Comparison of ENCODE assay signal across 2 cellular contexts in the genomic region with DNA sequence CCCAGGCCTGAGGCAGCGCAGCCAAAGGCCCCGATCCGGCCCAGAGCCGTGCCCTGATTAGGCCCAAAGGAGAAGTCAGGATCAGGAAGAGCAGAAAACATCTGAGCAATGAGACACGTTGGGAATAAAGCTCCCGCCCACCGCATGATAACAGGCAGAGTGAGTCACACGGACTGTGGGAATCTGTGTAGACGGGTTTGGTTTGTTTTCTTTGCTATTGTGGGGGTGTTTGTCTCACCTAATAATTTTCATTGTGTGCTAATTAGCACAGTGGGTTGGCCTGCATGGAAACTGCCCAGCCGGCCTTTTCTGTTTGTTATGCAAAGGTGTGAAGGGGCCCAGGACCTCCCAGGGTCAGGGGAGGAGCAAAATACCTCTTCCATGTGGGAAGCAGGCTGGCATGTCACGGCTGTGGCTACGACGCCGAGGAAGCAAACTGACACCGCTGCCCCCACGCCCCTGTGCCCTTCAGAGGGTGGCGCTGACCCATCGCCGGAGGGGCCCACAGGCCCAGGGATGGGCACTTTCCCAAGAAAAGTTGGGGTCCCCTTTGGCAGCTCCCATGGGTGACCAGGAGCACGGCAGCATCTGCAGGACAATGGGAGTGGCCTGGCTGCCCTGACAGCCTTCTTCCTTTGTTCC.
TF ChIP-seq lines count a peak whose summit lies in the region.

No MANE protein-coding gene starts in this region.

TF ChIP-seq in IMR-90, 13 proteins besides CTCF, POLR2A, EP300 and RAD21:
- TF ChIP-seq FOS (IDR thresholded peaks at IDR 0.05; ENCODE audit: low read depth, low read length) (peak; percentile 81), RCOR1 (IDR thresholded peaks at IDR 0.05; ENCODE audit: insufficient replicate concordance, low read length) (peak; percentile 24), NFE2L2 (IDR thresholded peaks at IDR 0.05; ENCODE audit: low read depth, low read length) (no peak)

TF ChIP-seq in endothelial cell of umbilical vein, 7 proteins besides CTCF, POLR2A, EP300 and RAD21:
- TF ChIP-seq POLR2AphosphoS5 (IDR thresholded peaks at IDR 0.05; ENCODE audit: insufficient read depth, low read depth, low read length) (no peak), JUN (IDR thresholded peaks at IDR 0.05; ENCODE audit: borderline replicate concordance, insufficient read depth, insufficient read length, low read depth) (no peak), MYC (IDR thresholded peaks at IDR 0.05; ENCODE audit: low read depth, low read length) (no peak), GATA2 (IDR thresholded peaks at IDR 0.05; ENCODE audit: insufficient read depth, insufficient read length, low read depth, low read length) (no peak), FOS (IDR thresholded peaks at IDR 0.05; ENCODE audit: borderline replicate concordance, insufficient read depth, low read length) (no peak), EZH2 (IDR thresholded peaks at IDR 0.05; ENCODE audit: borderline replicate concordance, low read depth, low read length, severe bottlenecking) (no peak)
- TF ChIP-seq, protein P1, sequence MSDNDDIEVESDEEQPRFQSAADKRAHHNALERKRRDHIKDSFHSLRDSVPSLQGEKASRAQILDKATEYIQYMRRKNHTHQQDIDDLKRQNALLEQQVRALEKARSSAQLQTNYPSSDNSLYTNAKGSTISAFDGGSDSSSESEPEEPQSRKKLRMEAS (IDR thresholded peaks at IDR 0.05; ENCODE audit: insufficient read depth, insufficient read length), result no peak
TF ChIP-seq in endothelial cell of umbilical vein: peak in this region for 0.
